Comparison of ENCODE assay signal across 8 cellular contexts in genomic region chr11:34105957-34106504, GRCh38. TPM values are rescaled to one million over a fixed set of nuclear protein-coding genes. Genes with fewer than 3 reads are reported as not detected.
DNase-seq lines count a peak whose midpoint lies in the region; ATAC-seq lines count a peak whose summit lies in the region.

No MANE protein-coding gene starts in this region.

- H3K4me3 ChIP-seq in Karpas-422 (ENCODE audit: low read length), result peak overlapping the region; percentile 89
- H3K4me3 ChIP-seq in mononuclear cell (ENCODE audit: low read length), result peak overlapping the region; percentile 76

- peak overlapping the region; percentile 50; the same call in 1 of the 2 replicates for H3K27ac ChIP-seq in Karpas-422 (ENCODE audit: low read length)
- peak overlapping the region; percentile 49 for H3K27ac ChIP-seq in caudate nucleus (ENCODE audit: low read depth, low read length)

- in situ Hi-C loops in G401 (cut with HindIII; ENCODE audit: low sequenced_read_pairs), result no loop called here

- peak overlapping the region; percentile 87 for H3K9ac ChIP-seq in Karpas-422 (ENCODE audit: low read length)

- H3K36me3 ChIP-seq in Karpas-422 (ENCODE audit: insufficient read depth, low read length), result peaks cover 43% of the 10 kb centered on the region; the same call in 1 of the 2 replicates

- peak overlapping the region; percentile 44; the same call in 1 of the 2 replicates for H2AFZ ChIP-seq in Karpas-422 (ENCODE audit: low read length)

- no peaks in the 10 kb centered on the region for H4K20me1 ChIP-seq in Karpas-422 (ENCODE audit: insufficient read depth, low read depth, low read length)

- DNase-seq in G401 (ENCODE audit: low spot score) (peak; percentile 5), Karpas-422 (peak; percentile 79), caudate nucleus (lab: John Stamatoyannopoulos, UW) (peak in 8 of 61 donors; percentile 41 to 77 (median 60)), Ammon's horn (ENCODE audit: low spot score) (no peak)
- DNase-seq in activated effector memory CD4-positive, alpha-beta T cell treated with Interleukin-2 at 50 U/mL for 16 hours, result no peak

- H3K4me1 ChIP-seq in Karpas-422 (ENCODE audit: low read length), result peaks cover 54% of the 10 kb centered on the region
- peaks cover 25% of the 10 kb centered on the region for H3K4me1 ChIP-seq in mononuclear cell (ENCODE audit: insufficient read depth, low read length)

- H3K9me3 ChIP-seq in Karpas-422 (ENCODE audit: low read length), result no peaks in the 10 kb centered on the region
- no peaks in the 10 kb centered on the region for H3K9me3 ChIP-seq in mononuclear cell (ENCODE audit: low read depth, low read length)

- peak overlapping the region; percentile 99 for H3K4me2 ChIP-seq in Karpas-422 (ENCODE audit: low read depth, low read length, poor library complexity, severe bottlenecking)

- H3K27me3 ChIP-seq in Karpas-422 (ENCODE audit: low read length), result no peaks in the 10 kb centered on the region
- no peaks in the 10 kb centered on the region for H3K27me3 ChIP-seq in mononuclear cell (ENCODE audit: insufficient read depth, low read length)

- H3K9me2 ChIP-seq in Karpas-422 (replicated peaks; ENCODE audit: insufficient read depth, low read length), result no peaks in the 10 kb centered on the region

- H3K79me2 ChIP-seq in Karpas-422 (ENCODE audit: low read length), result peaks cover 53% of the 10 kb centered on the region

- ATAC-seq in esophagus mucosa, result no peak
- no peak for ATAC-seq in GM19463 (IDR thresholded peaks at IDR 0.05; ENCODE audit: unreplicated experiment)

RNA-seq across cellular contexts. Expression of gene NAT10, which starts 0.6 kb away (rescaled TPM):
- total RNA-seq in G401 (2014; rRNA removed; shearing (Covaris generic)), result 83.1 and 87.9 TPM in 2 replicates
- 45.0 and 61.0 TPM in 2 replicates for total RNA-seq in Karpas-422 (2014; rRNA removed; shearing (Covaris generic); ENCODE audit: low replicate concordance)
- total RNA-seq in mononuclear cell, result 21.2 TPM
- total RNA-seq in esophagus mucosa, result 41.1 TPM

RNA-seq across cellular contexts. Expression of gene CAPRIN1, which starts 54.5 kb away (rescaled TPM):
- 145 and 188 TPM in 2 replicates for total RNA-seq in G401 (2014; rRNA removed; shearing (Covaris generic))
- 195 and 234 TPM in 2 replicates for total RNA-seq in Karpas-422 (2014; rRNA removed; shearing (Covaris generic); ENCODE audit: low replicate concordance)
- total RNA-seq in mononuclear cell (140 TPM), esophagus mucosa (154 TPM)

Comparison
In these comparisons a context has a peak if more than half of its experiments do, and no peak if none do; other contexts are left out.
1. DNase-seq: peak in G401 (single experiment) and Karpas-422 (single experiment); none in Ammon's horn (single experiment) and activated effector memory CD4-positive, alpha-beta T cell treated with Interleukin-2 at 50 U/mL for 16 hours (single experiment).